Comparison of ENCODE assay signal across 13 cellular contexts in the genomic region with DNA sequence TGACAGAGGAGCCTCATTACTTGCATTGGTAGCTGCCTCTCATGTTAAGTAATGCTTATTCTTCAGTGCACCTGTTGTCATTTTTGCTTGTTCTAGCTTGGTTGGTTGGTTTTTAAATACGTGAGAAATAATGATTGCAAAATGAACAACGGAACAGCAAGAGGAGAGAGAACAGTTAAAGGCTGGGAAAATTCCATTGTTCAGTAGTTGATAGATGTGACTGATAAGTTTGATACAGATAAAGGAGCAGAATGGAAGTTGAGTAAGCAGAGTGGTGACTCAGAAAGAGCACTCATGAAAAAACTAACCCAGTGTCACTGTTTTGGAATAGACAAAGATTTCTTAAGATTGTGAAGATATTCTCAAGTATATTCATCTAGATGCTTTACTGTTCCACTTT. TPM values are rescaled to one million over a fixed set of nuclear protein-coding genes. Genes with fewer than 3 reads are reported as not detected.
DNase-seq lines count a peak whose midpoint lies in the region; ATAC-seq and TF ChIP-seq lines count a peak whose summit lies in the region.
"Had no signal": no experiment of that assay in that cellular context is flagged by ENCODE, and none has a peak within 500 bp of the region (broad histone marks: within the 10 kb centered on the region; RNA-seq: fewer than 3 reads in every experiment).

No MANE protein-coding gene starts in this region.

- H4K12ac ChIP-seq in trophoblast cell (ENCODE audit: low read depth, low read length): no peak overlapping the region

- H2AK5ac ChIP-seq in trophoblast cell (ENCODE audit: low read length): no peak overlapping the region

- H2BK120ac ChIP-seq in trophoblast cell (ENCODE audit: insufficient read depth, low read length, poor library complexity): no peak overlapping the region

- no CpG with 5 or more reads among the region's 2 CpGs for WGBS in trophoblast cell (ENCODE audit: extremely low coverage, insufficient coverage, insufficient read length)

- no peak overlapping the region for H3K23ac ChIP-seq in trophoblast cell (ENCODE audit: low read length)

- H3K36me3 ChIP-seq in PC-9 (ENCODE audit: low read depth): peaks cover 17% of the 10 kb centered on the region; the same call in 1 of the 2 replicates
- H3K36me3 ChIP-seq in trophoblast cell (ENCODE audit: control insufficient read depth in 1 of 2, insufficient read depth in 2 of 2, low read length in 2 of 2): peaks cover 9 to 13% of the 10 kb centered on the region in 2 experiments
- H3K36me3 ChIP-seq: neutrophil had no signal

- H4K8ac ChIP-seq in trophoblast cell (ENCODE audit: low read depth, low read length): no peak overlapping the region

- CTCF ChIA-PET in PC-9 (lab: Charles Lee): no interaction called here

- H2BK12ac ChIP-seq in trophoblast cell (ENCODE audit: low read length): no peak overlapping the region

- H3K79me2 ChIP-seq in PC-9 (ENCODE audit: low read depth) (peaks cover 50% of the 10 kb centered on the region), trophoblast cell (ENCODE audit: control insufficient read depth, insufficient read depth, low read length, poor library complexity) (no peaks in the 10 kb centered on the region)

- no peak overlapping the region for H2AFZ ChIP-seq in PC-9
- no peak overlapping the region for H2AFZ ChIP-seq in trophoblast cell (ENCODE audit: insufficient read depth, low read length, poor library complexity)

- TF ChIP-seq CTCF in PC-9 (conservative IDR thresholded peaks at IDR 0.05): no peak
- TF ChIP-seq CTCF in choroid plexus epithelial cell (conservative IDR thresholded peaks at IDR 0.05; ENCODE audit: low read depth, low read length): no peak

- no peak overlapping the region for H3K9ac ChIP-seq in trophoblast cell (ENCODE audit: low read length)

- peak overlapping the region; percentile 35 for H3K4me2 ChIP-seq in PC-9
- H3K4me2 ChIP-seq in trophoblast cell (ENCODE audit: low read length): no peak overlapping the region

- no peak overlapping the region for H2BK5ac ChIP-seq in trophoblast cell (ENCODE audit: low read depth, low read length, poor library complexity)

- no peak overlapping the region for H3K4ac ChIP-seq in trophoblast cell (ENCODE audit: low read depth, low read length)

- DNase-seq in GM03348 (ENCODE audit: low spot score) (peak; percentile 60), PC-9 (peak in 1 of 2 experiments; percentile 97), choroid plexus epithelial cell (ENCODE audit: low read depth) (peak; percentile 65), trophoblast cell (peak; percentile 49 to 91), DMS79 treated with DMSO at 0.1 percent for 48 hours (lab: John Stamatoyannopoulos, UW) (no peak), substantia nigra (lab: John Stamatoyannopoulos, UW) (no peak), GF-D8 (lab: John Stamatoyannopoulos, UW) (no peak)
- DNase-seq: activated CD4-positive, alpha-beta memory T cell treated with anti-CD3 and anti-CD28 coated beads for 36 hours; NCI-H2029 treated with DMSO at 0.1 percent for 48 hours; SHP77 treated with DMSO at 0.1 percent for 48 hours had no signal

- no peaks in the 10 kb centered on the region for H3K79me1 ChIP-seq in trophoblast cell (ENCODE audit: low read length)

- H3K18ac ChIP-seq in trophoblast cell (ENCODE audit: low read length): no peak overlapping the region

- H3K9me3 ChIP-seq in PC-9 (ENCODE audit: insufficient read depth, low read depth) (no peaks in the 10 kb centered on the region), trophoblast cell (ENCODE audit: insufficient read depth, low read depth, low read length) (peaks cover 1% of the 10 kb centered on the region)
- H3K9me3 ChIP-seq: neutrophil had no signal

- H3K4me1 ChIP-seq in PC-9 (replicated peaks; ENCODE audit: insufficient read depth) (peaks cover 37% of the 10 kb centered on the region), trophoblast cell (ENCODE audit: control insufficient read depth in 1 of 2, insufficient read depth in 2 of 2, low read length in 2 of 2) (peaks cover 0 to 2% of the 10 kb centered on the region in 2 experiments)

- no peaks in the 10 kb centered on the region for H3K27me3 ChIP-seq in PC-9 (ENCODE audit: insufficient read depth, low read depth)
- H3K27me3 ChIP-seq in trophoblast cell (ENCODE audit: insufficient read depth, low read length): no peaks in the 10 kb centered on the region
- H3K27me3 ChIP-seq: neutrophil had no signal

- no TSS peak for BruUV-seq in PC-9 (replicated peaks; lab: Mats Ljungman, UMichigan)

- peak overlapping the region; percentile 54 for H3K27ac ChIP-seq in PC-9
- no peak overlapping the region for H3K27ac ChIP-seq in trophoblast cell (ENCODE audit: low read depth, low read length)
- no peak overlapping the region for H3K27ac ChIP-seq in substantia nigra (ENCODE audit: low read depth, low read length, poor library complexity, severe bottlenecking)
- H3K27ac ChIP-seq: HL-60, neutrophil had no signal

- H3K14ac ChIP-seq in trophoblast cell (ENCODE audit: low read length): no peak overlapping the region

- POLR2A ChIA-PET in PC-9 (lab: Charles Lee; ENCODE audit: unreplicated experiment): no interaction called here

- H4K20me1 ChIP-seq in PC-9 (ENCODE audit: insufficient read depth): peaks cover 11% of the 10 kb centered on the region; the same call in 1 of the 2 replicates

- H3K4me3 ChIP-seq in PC-9 (no peak overlapping the region), choroid plexus epithelial cell (ENCODE audit: low read depth, low read length) (no peak overlapping the region), trophoblast cell (ENCODE audit: low read depth, low read length) (no peak overlapping the region)

- intact Hi-C loops in PC-9 (cut with micrococcal nuclease; ENCODE audit: unreplicated experiment): no loop called here

- H3F3A ChIP-seq in PC-9 (ENCODE audit: insufficient read depth, low read depth): peaks cover 41% of the 10 kb centered on the region

- H4K91ac ChIP-seq in trophoblast cell (ENCODE audit: low read depth, low read length): no peak overlapping the region

- ATAC-seq in HG02885 (IDR thresholded peaks at IDR 0.05; ENCODE audit: poor library complexity, unreplicated experiment): no peak

- H3K9me2 ChIP-seq in PC-9 (ENCODE audit: insufficient read depth): no peaks in the 10 kb centered on the region

RNA-seq across cellular contexts. Expression of gene MTA3, which starts 50.5 kb away (rescaled TPM):
- total RNA-seq in PC-9 (2021): 58.7 and 89.8 TPM in 2 replicates
- polyA plus RNA-seq in trophoblast cell (2013): 54.1 and 61.4 TPM in 2 replicates

Comparison
In these comparisons a context has a peak if more than half of its experiments do, and no peak if none do; other contexts are left out.
1. DNase-seq: peak in GM03348 (single experiment), choroid plexus epithelial cell (single experiment) and trophoblast cell (2 of 2); none in DMS79 treated with DMSO at 0.1 percent for 48 hours (single experiment), substantia nigra (0 of 49) and GF-D8 (single experiment).